2 cellular contexts compared by ENCODE assay signal in the genomic region with DNA sequence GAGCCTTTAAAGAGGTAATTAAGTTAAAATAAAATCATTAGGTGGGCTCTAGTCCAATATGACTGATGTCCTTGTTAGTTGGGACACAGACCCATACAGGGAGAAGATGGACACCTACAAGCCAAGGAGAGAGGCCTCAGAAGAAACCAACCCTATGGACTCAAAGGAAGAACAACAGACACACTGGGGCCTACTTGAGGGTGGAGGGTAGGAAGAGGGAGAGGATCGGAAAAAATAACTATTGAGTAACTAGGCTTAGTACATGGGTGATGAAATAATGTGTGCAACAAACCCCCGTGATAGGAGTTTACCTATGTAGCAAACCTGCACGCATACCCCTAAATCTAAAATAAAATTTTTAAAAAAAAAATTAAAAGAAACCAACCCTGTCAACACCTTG. TPM values are rescaled to one million over a fixed set of nuclear protein-coding genes. Genes with fewer than 3 reads are reported as not detected.
"Had no signal": no experiment of that assay in that cellular context is flagged by ENCODE, and none has a peak within 500 bp of the region (broad histone marks: within the 10 kb centered on the region; RNA-seq: fewer than 3 reads in every experiment).

No MANE protein-coding gene starts in this region.

RNA-seq across cellular contexts. Expression of gene FCGR3A, which starts 4.7 kb away (rescaled TPM):
- total RNA-seq: neural crest cell, SJCRH30 had no signal

RNA-seq across cellular contexts. Expression of gene HSPA6, which starts 30.0 kb away (rescaled TPM):
- total RNA-seq: neural crest cell had no signal

RNA-seq across cellular contexts. Expression of gene FCGR2A, which starts 49.1 kb away (rescaled TPM):
- total RNA-seq: neural crest cell had no signal
